Comparison of ENCODE assay signal across 24 cellular contexts in the genomic region with DNA sequence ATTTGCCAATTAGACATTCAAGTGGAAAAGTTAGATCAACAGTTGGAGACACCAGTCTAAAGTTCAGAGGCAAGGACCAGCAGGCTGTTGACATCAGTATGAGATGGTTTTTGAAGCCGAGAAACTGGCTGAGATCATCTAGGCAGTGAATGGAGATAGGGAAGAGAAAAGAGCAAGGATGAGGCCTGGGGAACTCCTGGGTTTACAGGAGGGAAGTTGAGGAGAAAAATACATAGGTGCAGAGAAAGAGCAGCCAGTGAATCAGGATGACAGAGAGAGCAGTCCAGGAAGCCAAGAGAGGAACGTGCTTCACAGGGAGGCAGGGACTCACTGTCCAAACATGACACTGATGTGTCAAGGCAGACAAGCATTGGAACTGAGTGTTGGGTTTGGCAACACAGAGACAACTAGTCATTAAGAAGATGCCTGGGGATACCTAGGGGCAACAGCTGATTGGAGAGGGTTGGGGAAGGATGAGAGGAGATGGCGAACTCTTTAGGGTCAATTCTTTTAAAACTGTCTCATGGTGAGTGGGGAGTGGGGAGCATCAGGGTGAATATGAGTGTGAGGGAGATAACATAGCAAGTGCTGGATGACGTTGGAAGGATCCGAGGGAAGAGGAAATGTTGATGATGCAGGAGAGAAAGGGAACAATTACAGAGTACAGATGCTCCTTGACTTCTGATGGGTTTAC. TPM values are rescaled to one million over a fixed set of nuclear protein-coding genes. Genes with fewer than 3 reads are reported as not detected.
DNase-seq lines count a peak whose midpoint lies in the region; ATAC-seq and TF ChIP-seq lines count a peak whose summit lies in the region.
"Had no signal": no experiment of that assay in that cellular context is flagged by ENCODE, and none has a peak within 500 bp of the region (broad histone marks: within the 10 kb centered on the region; RNA-seq: fewer than 3 reads in every experiment).

No MANE protein-coding gene starts in this region.

- H3K9me3 Mint-ChIP-seq in WTC11: no peaks in the 10 kb centered on the region
- H3K9me3 Mint-ChIP-seq in type B pancreatic cell: no peaks in the 10 kb centered on the region
- no peaks in the 10 kb centered on the region for H3K9me3 Mint-ChIP-seq in T-cell
- H3K9me3 Mint-ChIP-seq: CD4-positive, alpha-beta T cell had no signal

- H3K36me3 Mint-ChIP-seq in WTC11 (no peaks in the 10 kb centered on the region), type B pancreatic cell (no peaks in the 10 kb centered on the region), T-cell (no peaks in the 10 kb centered on the region)

- ATAC-seq in WTC11: no peak
- peak; percentile 22 to 93 (median 40) for ATAC-seq in right lobe of liver
- no peak for ATAC-seq in T-cell (replicated peaks in 1 of 4)
- ATAC-seq: GM12878, HCT116, K562 had no signal

- TF ChIP-seq POLR2A in right lobe of liver (IDR thresholded peaks at IDR 0.05): no peak

- H3K4me1 ChIP-seq in right lobe of liver: no peaks in the 10 kb centered on the region
- H3K4me1 ChIP-seq: Peyer's patch had no signal

- H3K4me1 Mint-ChIP-seq in WTC11 (peaks cover 24% of the 10 kb centered on the region), type B pancreatic cell (ENCODE audit: unreplicated experiment) (peaks cover 27% of the 10 kb centered on the region), T-cell (no peaks in the 10 kb centered on the region)

- no peaks in the 10 kb centered on the region for H3K36me3 ChIP-seq in right lobe of liver
- H3K36me3 ChIP-seq: BLaER1, Peyer's patch had no signal

- no peaks in the 10 kb centered on the region; the same call in none of the 2 replicates for H3K27me3 Mint-ChIP-seq in WTC11 (ENCODE audit: low read depth)
- no peaks in the 10 kb centered on the region for H3K27me3 Mint-ChIP-seq in type B pancreatic cell
- peaks cover 9 to 12% of the 10 kb centered on the region in 2 donors for H3K27me3 Mint-ChIP-seq in T-cell

- H3K4me3 Mint-ChIP-seq in WTC11 (no peak overlapping the region), type B pancreatic cell (no peak overlapping the region), T-cell (no peak overlapping the region)
- H3K4me3 Mint-ChIP-seq: CD4-positive, alpha-beta T cell had no signal

- 0 out of 2 replicates have a peak overlapping the region, but pooled peaks have one; percentile 20 for H3K27ac Mint-ChIP-seq in WTC11
- peak overlapping the region; percentile 7 for H3K27ac Mint-ChIP-seq in type B pancreatic cell
- H3K27ac Mint-ChIP-seq in T-cell: no peak overlapping the region
- H3K27ac Mint-ChIP-seq: CD4-positive, alpha-beta T cell had no signal

- H3K9me3 ChIP-seq in right lobe of liver: no peaks in the 10 kb centered on the region
- H3K9me3 ChIP-seq: Peyer's patch had no signal

- H3K27ac ChIP-seq in right lobe of liver: no peak overlapping the region
- H3K27ac ChIP-seq: BLaER1, Peyer's patch had no signal

- H3K27me3 ChIP-seq in right lobe of liver: no peaks in the 10 kb centered on the region
- H3K27me3 ChIP-seq: BLaER1, Peyer's patch had no signal

- H3K4me3 ChIP-seq in right lobe of liver: no peak overlapping the region
- H3K4me3 ChIP-seq: BLaER1, GM12878, K562, Peyer's patch had no signal

- CTCF ChIA-PET in WTC11 (lab: Charles Lee): no interaction called here
- CTCF ChIA-PET in T-cell (lab: Charles Lee): interaction anchor here in 1 of 2 donors (0.6 kb wide), 1 partner anchor 160 kb away, joined by 4 read pairs; no protein-coding TSS in a partner anchor

- intact Hi-C loops in right lobe of liver (cut with DNase I): no loop called here

- DNase-seq in NCI-H460 (ENCODE audit: extremely low read depth, low read depth) (peak; percentile 75), WTC11 (ENCODE audit: low spot score) (no peak), right lobe of liver (no peak), type B pancreatic cell (ENCODE audit: extremely low spot score, unreplicated experiment) (no peak), T-cell (no peak), middle frontal gyrus (ENCODE audit: extremely low spot score, low spot score) (no peak), KBM-7 (no peak)
- DNase-seq in central memory CD4-positive, alpha-beta T cell: no peak
- DNase-seq: CD4-positive, alpha-beta T cell; COR-L47; DMS 273 treated with DMSO at 0.1 percent for 48 hours; DMS79 treated with DMSO at 0.1 percent for 48 hours; GOT3; NCI-H1092; NCI-H1436 treated with DMSO at 0.1 percent for 48 hours; NCI-H1930; NCI-H2227 treated with DMSO at 0.1 percent for 48 hours; NCI-H510A treated with DMSO at 0.1 percent for 48 hours; NCI-H774; Peyer's patch had no signal

- TF ChIP-seq CTCF in WTC11 (IDR thresholded peaks at IDR 0.05) (no peak), right lobe of liver (IDR thresholded peaks at IDR 0.05) (no peak), type B pancreatic cell (conservative IDR thresholded peaks at IDR 0.05) (no peak)

- WGBS in right lobe of liver (ENCODE audit: insufficient coverage, low coverage, low lambda C conversion rate, missing lambda C conversion rate): 37% methylated on average over 4 of the region's 5 CpGs

- in situ Hi-C loops in KBM-7 (cut with MboI; ENCODE audit: low pct_unique_long_range_greater_than_20kb, low sequenced_read_pairs): no loop called here

- POLR2A ChIA-PET in WTC11 (lab: Charles Lee) (no interaction called here), T-cell (lab: Charles Lee) (no interaction called here)

TF ChIP-seq in WTC11, 78 proteins besides CTCF, POLR2A, EP300 and RAD21:
- no peak for TF ChIP-seq NFATC4 (CRISPR knock-in tag; IDR thresholded peaks at IDR 0.05)
- TF ChIP-seq, protein P1, sequence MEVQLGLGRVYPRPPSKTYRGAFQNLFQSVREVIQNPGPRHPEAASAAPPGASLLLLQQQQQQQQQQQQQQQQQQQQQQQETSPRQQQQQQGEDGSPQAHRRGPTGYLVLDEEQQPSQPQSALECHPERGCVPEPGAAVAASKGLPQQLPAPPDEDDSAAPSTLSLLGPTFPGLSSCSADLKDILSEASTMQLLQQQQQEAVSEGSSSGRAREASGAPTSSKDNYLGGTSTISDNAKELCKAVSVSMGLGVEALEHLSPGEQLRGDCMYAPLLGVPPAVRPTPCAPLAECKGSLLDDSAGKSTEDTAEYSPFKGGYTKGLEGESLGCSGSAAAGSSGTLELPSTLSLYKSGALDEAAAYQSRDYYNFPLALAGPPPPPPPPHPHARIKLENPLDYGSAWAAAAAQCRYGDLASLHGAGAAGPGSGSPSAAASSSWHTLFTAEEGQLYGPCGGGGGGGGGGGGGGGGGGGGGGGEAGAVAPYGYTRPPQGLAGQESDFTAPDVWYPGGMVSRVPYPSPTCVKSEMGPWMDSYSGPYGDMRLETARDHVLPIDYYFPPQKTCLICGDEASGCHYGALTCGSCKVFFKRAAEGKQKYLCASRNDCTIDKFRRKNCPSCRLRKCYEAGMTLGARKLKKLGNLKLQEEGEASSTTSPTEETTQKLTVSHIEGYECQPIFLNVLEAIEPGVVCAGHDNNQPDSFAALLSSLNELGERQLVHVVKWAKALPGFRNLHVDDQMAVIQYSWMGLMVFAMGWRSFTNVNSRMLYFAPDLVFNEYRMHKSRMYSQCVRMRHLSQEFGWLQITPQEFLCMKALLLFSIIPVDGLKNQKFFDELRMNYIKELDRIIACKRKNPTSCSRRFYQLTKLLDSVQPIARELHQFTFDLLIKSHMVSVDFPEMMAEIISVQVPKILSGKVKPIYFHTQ (CRISPR knock-in tag; IDR thresholded peaks at IDR 0.05): no peak
- no peak for TF ChIP-seq JUN (CRISPR knock-in tag; IDR thresholded peaks at IDR 0.05)
- TF ChIP-seq ZNF423 (CRISPR knock-in tag; IDR thresholded peaks at IDR 0.05): no peak
- TF ChIP-seq, protein P2, sequence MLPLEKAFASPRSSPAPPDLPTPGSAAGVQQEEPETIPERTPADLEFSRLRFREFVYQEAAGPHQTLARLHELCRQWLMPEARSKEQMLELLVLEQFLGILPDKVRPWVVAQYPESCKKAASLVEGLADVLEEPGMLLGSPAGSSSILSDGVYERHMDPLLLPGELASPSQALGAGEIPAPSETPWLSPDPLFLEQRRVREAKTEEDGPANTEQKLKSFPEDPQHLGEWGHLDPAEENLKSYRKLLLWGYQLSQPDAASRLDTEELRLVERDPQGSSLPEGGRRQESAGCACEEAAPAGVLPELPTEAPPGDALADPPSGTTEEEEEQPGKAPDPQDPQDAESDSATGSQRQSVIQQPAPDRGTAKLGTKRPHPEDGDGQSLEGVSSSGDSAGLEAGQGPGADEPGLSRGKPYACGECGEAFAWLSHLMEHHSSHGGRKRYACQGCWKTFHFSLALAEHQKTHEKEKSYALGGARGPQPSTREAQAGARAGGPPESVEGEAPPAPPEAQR (CRISPR knock-in tag; IDR thresholded peaks at IDR 0.05): no peak
- TF ChIP-seq, protein P3, sequence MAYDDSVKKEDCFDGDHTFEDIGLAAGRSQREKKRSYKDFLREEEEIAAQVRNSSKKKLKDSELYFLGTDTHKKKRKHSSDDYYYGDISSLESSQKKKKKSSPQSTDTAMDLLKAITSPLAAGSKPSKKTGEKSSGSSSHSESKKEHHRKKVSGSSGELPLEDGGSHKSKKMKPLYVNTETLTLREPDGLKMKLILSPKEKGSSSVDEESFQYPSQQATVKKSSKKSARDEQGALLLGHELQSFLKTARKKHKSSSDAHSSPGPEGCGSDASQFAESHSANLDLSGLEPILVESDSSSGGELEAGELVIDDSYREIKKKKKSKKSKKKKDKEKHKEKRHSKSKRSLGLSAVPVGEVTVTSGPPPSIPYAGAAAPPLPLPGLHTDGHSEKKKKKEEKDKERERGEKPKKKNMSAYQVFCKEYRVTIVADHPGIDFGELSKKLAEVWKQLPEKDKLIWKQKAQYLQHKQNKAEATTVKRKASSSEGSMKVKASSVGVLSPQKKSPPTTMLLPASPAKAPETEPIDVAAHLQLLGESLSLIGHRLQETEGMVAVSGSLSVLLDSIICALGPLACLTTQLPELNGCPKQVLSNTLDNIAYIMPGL (CRISPR knock-in tag; IDR thresholded peaks at IDR 0.05): no peak
- no peak for TF ChIP-seq ZNF219 (CRISPR knock-in tag; IDR thresholded peaks at IDR 0.05; ENCODE audit: borderline replicate concordance)

RNA-seq across cellular contexts. Expression of a gene that starts 13.2 kb away (rescaled TPM):
- 1.6 and 2.3 TPM in 2 replicates for total RNA-seq in NCI-H460 (2014; rRNA removed; shearing (Covaris generic))
- polyA plus RNA-seq in NCI-H460 (2014; cell fraction: nucleus; rRNA removed): 4.1 and 6.1 TPM in 2 replicates
- 156 to 204 TPM (median 203 TPM) in 3 replicates for total RNA-seq in WTC11 (2021)
- under 1 TPM; 0.24 to 0.63 (median 0.40) TPM for total RNA-seq in right lobe of liver
- 12.6 and 32.5 TPM in 2 replicates for total RNA-seq in type B pancreatic cell (ENCODE audit: low replicate concordance)
- total RNA-seq in T-cell: under 1 TPM in 4 of 5 donors, not detected in 1; 0.13 to 0.48 (median 0.37) TPM

RNA-seq across cellular contexts. Expression of a gene that starts 47.3 kb away (rescaled TPM):
- 28.7 and 31.8 TPM in 2 replicates for total RNA-seq in NCI-H460 (2014; rRNA removed; shearing (Covaris generic))
- polyA plus RNA-seq in NCI-H460 (2014; cell fraction: nucleus; rRNA removed): 11.1 and 14.1 TPM in 2 replicates
- total RNA-seq in WTC11 (2021): 5.0 to 5.4 TPM (median 5.0 TPM) in 3 replicates
- 10 to 100 TPM; 10.5 to 17.4 (median 13.0) TPM for total RNA-seq in right lobe of liver
- total RNA-seq in type B pancreatic cell (ENCODE audit: low replicate concordance): 43.5 and 55.8 TPM in 2 replicates
- under 1 TPM; 0.44 to 0.85 (median 0.72) TPM for total RNA-seq in T-cell

Comparison
In these comparisons a context has a peak if more than half of its experiments do, and no peak if none do; other contexts are left out.
1. ATAC-seq: peak in right lobe of liver (4 of 4); none in WTC11 (single experiment) and T-cell (0 of 4).
2. H3K27ac Mint-ChIP-seq: peak in WTC11 (single experiment) and type B pancreatic cell (single experiment); none in T-cell (0 of 2).